ENCODE assay signal across 20 cellular contexts in genomic region chr10:28480566-28480965, GRCh38. TPM values are rescaled to one million over a fixed set of nuclear protein-coding genes. Genes with fewer than 3 reads are reported as not detected.
DNase-seq lines count a peak whose midpoint lies in the region; ATAC-seq, FAIRE-seq and TF ChIP-seq lines count a peak whose summit lies in the region.
"Had no signal": no experiment of that assay in that cellular context is flagged by ENCODE, and none has a peak within 500 bp of the region (broad histone marks: within the 10 kb centered on the region; RNA-seq: fewer than 3 reads in every experiment).

No MANE protein-coding gene starts in this region.

- peak overlapping the region; percentile 51 for H3K4me3 Mint-ChIP-seq in glutamatergic neuron (ENCODE audit: unreplicated experiment)
- H3K4me3 Mint-ChIP-seq: CD8-positive, alpha-beta memory T cell; HFFc6 had no signal

- in situ Hi-C loops in G401 (cut with HindIII; ENCODE audit: low sequenced_read_pairs) = no loop called here

- H3K9me3 Mint-ChIP-seq in glutamatergic neuron (ENCODE audit: unreplicated experiment) = peaks cover 7% of the 10 kb centered on the region
- H3K9me3 Mint-ChIP-seq: HFFc6 had no signal

- peak overlapping the region; percentile 20 for H3K27ac Mint-ChIP-seq in glutamatergic neuron (ENCODE audit: unreplicated experiment)
- H3K27ac Mint-ChIP-seq: CD8-positive, alpha-beta memory T cell; HFFc6 had no signal

- DNase-seq in G401 (ENCODE audit: low spot score) (peak; percentile 95), RCC 7860 (ENCODE audit: low spot score) (peak; percentile 1), glutamatergic neuron (no peak)
- DNase-seq: CD8-positive, alpha-beta memory T cell; GOT3; HFFc6; Karpas-422; NCI-H1092; NCI-H1417 treated with DMSO at 0.1 percent for 48 hours; NCI-H1694 treated with DMSO at 0.1 percent for 48 hours; NCI-H2081; NCI-H2227 treated with DMSO at 0.1 percent for 48 hours; PC-3 had no signal

- no peaks in the 10 kb centered on the region for H3K27me3 Mint-ChIP-seq in glutamatergic neuron (ENCODE audit: unreplicated experiment)

- peaks cover 5% of the 10 kb centered on the region for H3K36me3 Mint-ChIP-seq in glutamatergic neuron (ENCODE audit: unreplicated experiment)

- ATAC-seq in GM21526 (IDR thresholded peaks at IDR 0.05; ENCODE audit: low FRiP score, unreplicated experiment) = no peak
- no peak for ATAC-seq in GM19351 (IDR thresholded peaks at IDR 0.05; ENCODE audit: unreplicated experiment)
- ATAC-seq in esophagus mucosa = no peak
- ATAC-seq in GM21423 (IDR thresholded peaks at IDR 0.05; ENCODE audit: unreplicated experiment) = no peak
- ATAC-seq: PC-3, Right ventricle myocardium inferior, SK-N-SH treated with all-trans-retinoic acid at 6 μM for 48 hours had no signal

- H3K4me1 Mint-ChIP-seq in glutamatergic neuron (ENCODE audit: low read depth, unreplicated experiment) = peaks cover 14% of the 10 kb centered on the region
- H3K4me1 Mint-ChIP-seq: CD8-positive, alpha-beta memory T cell had no signal

- no peak for TF ChIP-seq CTCF in glutamatergic neuron (IDR thresholded peaks at IDR 0.05; ENCODE audit: partially characterized antibody, unreplicated experiment)

- no peak for FAIRE-seq in RCC 7860 (lab: Jason Lieb, UNC)
- FAIRE-seq: GM18507 had no signal

RNA-seq across cellular contexts. Expression of gene WAC, which starts 52.4 kb away (rescaled TPM):
- 33.5 and 56.5 TPM in 2 replicates for total RNA-seq in G401 (2014; rRNA removed; shearing (Covaris generic))
- total RNA-seq in glutamatergic neuron (ENCODE audit: unreplicated experiment) (121 TPM), esophagus mucosa (62.8 TPM)
